Comparison of ENCODE assay signal across 8 cellular contexts in the genomic region with DNA sequence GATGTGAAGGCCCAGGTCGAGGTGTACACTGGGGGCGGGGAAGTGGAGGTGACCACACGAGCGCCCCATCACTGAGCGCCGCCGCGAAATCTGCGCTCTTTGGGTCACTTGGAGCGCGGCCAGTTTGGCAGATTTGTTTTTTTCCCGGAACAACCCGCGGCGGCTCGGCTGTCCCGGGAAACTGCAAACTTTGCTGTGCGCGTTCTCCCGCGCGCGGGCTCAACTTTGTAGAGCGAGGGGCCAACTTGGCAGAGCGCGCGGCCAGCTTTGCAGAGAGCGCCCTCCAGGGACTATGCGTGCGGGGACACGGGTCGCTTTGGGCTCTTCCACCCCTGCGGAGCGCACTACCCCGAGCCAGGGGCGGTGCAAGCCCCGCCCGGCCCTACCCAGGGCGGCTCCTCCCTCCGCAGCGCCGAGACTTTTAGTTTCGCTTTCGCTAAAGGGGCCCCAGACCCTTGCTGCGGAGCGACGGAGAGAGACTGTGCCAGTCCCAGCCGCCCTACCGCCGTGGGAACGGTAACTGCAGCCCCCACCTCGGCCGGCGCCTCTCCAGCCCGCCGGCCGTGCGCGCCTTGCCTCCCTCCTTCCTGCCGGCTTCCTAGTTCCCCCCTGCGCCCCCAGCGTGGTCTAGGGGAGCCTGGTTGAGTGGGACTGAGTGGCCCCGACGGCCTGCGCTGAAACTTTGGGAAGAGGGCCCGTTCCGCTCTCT. TPM values are rescaled to one million over a fixed set of nuclear protein-coding genes. Genes with fewer than 3 reads are reported as not detected.
DNase-seq lines count a peak whose midpoint lies in the region; ATAC-seq and TF ChIP-seq lines count a peak whose summit lies in the region.

CASP7 (plus strand) TSS at position 450 of the 709 bp plus-strand sequence. CDS start 17,582 bp downstream, outside the sequence.

- TF ChIP-seq CTCF in CD4-positive, alpha-beta T cell (IDR thresholded peaks at IDR 0.05), result peak; percentile 8
- TF ChIP-seq CTCF in endothelial cell (IDR thresholded peaks at IDR 0.05; ENCODE audit: unreplicated experiment), result no peak

- CTCF ChIA-PET in CD4-positive, alpha-beta T cell (lab: Charles Lee), result interaction anchor here (0.7 to 1.9 kb wide), 4 partner anchors 13 to 495 kb away, joined by 3 to 5 read pairs (median 3); partner anchors contain the start of gene CCDC186

- H3K27me3 ChIP-seq in CD4-positive, alpha-beta T cell (ENCODE audit: control insufficient read depth, insufficient read depth, low read length), result no peaks in the 10 kb centered on the region

- ATAC-seq in CD4-positive, alpha-beta T cell (ENCODE audit: poor library complexity), result peak; percentile 85
- peak; percentile 51 for ATAC-seq in HG03457 (IDR thresholded peaks at IDR 0.05; ENCODE audit: unreplicated experiment)

- DNase-seq in CD4-positive, alpha-beta T cell, result peak; percentile 57 to 77 (median 66)
- peak; percentile 34 for DNase-seq in GM19240 (ENCODE audit: insufficient read length, low spot score)
- peak; percentile 79 for DNase-seq in NOMO-1 treated with dmso at 0.1 percent for 144 hours (lab: John Stamatoyannopoulos, UW; ENCODE audit: unreplicated experiment)
- DNase-seq in activated CD8-positive, alpha-beta memory T cell treated with anti-CD3 and anti-CD28 coated beads, Interleukin-2, amount 50 U/mL, for 4 hours, result peak; percentile 84
- DNase-seq in endothelial cell (ENCODE audit: low spot score), result peak; percentile 72
- DNase-seq in midbrain (lab: John Stamatoyannopoulos, UW), result peak; percentile 75
- DNase-seq in stimulated activated CD8-positive, alpha-beta memory T cell treated with anti-CD3 and anti-CD28 coated beads, Interleukin-2, amount 100 ng/mL, for 1 hour (ENCODE audit: low read depth in 2 of 2), result peak; percentile 58 to 64

- no peaks in the 10 kb centered on the region for H3K27me3 Mint-ChIP-seq in CD4-positive, alpha-beta T cell
- peaks cover 6% of the 10 kb centered on the region for H3K27me3 Mint-ChIP-seq in endothelial cell (ENCODE audit: unreplicated experiment)

- H3K4me3 Mint-ChIP-seq in CD4-positive, alpha-beta T cell, result peak within 1 kb of the TSS; percentile 98
- H3K4me3 Mint-ChIP-seq in endothelial cell (ENCODE audit: unreplicated experiment), result peak within 1 kb of the TSS; percentile 96

- peaks cover 34% of the 10 kb centered on the region for H3K36me3 Mint-ChIP-seq in CD4-positive, alpha-beta T cell (ENCODE audit: low read depth)
- H3K36me3 Mint-ChIP-seq in endothelial cell (ENCODE audit: low read depth, unreplicated experiment), result peaks cover 9% of the 10 kb centered on the region

- intact Hi-C loops in CD4-positive, alpha-beta T cell (cut with DNase I, micrococcal nuclease), result loop anchor here in 1 of 2 experiments (10.0 kb wide), 2 partner anchors 175 to 285 kb away; partner anchors contain the start of genes DCLRE1A and NHLRC2

- POLR2A ChIA-PET in CD4-positive, alpha-beta T cell (lab: Charles Lee), result interaction anchor here (0.7 to 1.1 kb wide), 2 partner anchors 11 to 495 kb away, joined by 3 read pairs; partner anchors contain the start of gene CCDC186

- H3K27ac ChIP-seq in CD4-positive, alpha-beta T cell (ENCODE audit: low read depth, low read length), result peak within 1 kb of the TSS; percentile 59

- H3K9me3 Mint-ChIP-seq in CD4-positive, alpha-beta T cell, result no peaks in the 10 kb centered on the region
- H3K9me3 Mint-ChIP-seq in endothelial cell (ENCODE audit: unreplicated experiment), result no peaks in the 10 kb centered on the region

- peaks cover 32% of the 10 kb centered on the region for H3K4me1 Mint-ChIP-seq in CD4-positive, alpha-beta T cell (ENCODE audit: low read depth)
- peaks cover 19% of the 10 kb centered on the region for H3K4me1 Mint-ChIP-seq in endothelial cell (ENCODE audit: unreplicated experiment)

- peak within 1 kb of the TSS; percentile 88 for H3K27ac Mint-ChIP-seq in CD4-positive, alpha-beta T cell
- peak within 1 kb of the TSS; percentile 90 for H3K27ac Mint-ChIP-seq in endothelial cell (ENCODE audit: unreplicated experiment)

- H3K9me3 ChIP-seq in CD4-positive, alpha-beta T cell (ENCODE audit: control insufficient read depth, low read length), result no peaks in the 10 kb centered on the region

RNA-seq across cellular contexts. Expression of gene CASP7, which starts in this region (rescaled TPM):
- total RNA-seq in CD4-positive, alpha-beta T cell, result 1 to 10 TPM; 8.5 to 8.6 TPM
- 11.9 TPM for total RNA-seq in endothelial cell (ENCODE audit: unreplicated experiment)

Comparison
In these comparisons a context has a peak if more than half of its experiments do, and no peak if none do; other contexts are left out.
1. Peak in every context shown above with its lines: DNase-seq, ATAC-seq and H3K27ac ChIP-seq.
2. DNase-seq: peak in every context shown above with its lines; median percentile 84 in activated CD8-positive, alpha-beta memory T cell treated with anti-CD3 and anti-CD28 coated beads, Interleukin-2, amount 50 U/mL, for 4 hours; 79 in NOMO-1 treated with dmso at 0.1 percent for 144 hours; 75 in midbrain; 72 in endothelial cell; 66 in CD4-positive, alpha-beta T cell; 61 in stimulated activated CD8-positive, alpha-beta memory T cell treated with anti-CD3 and anti-CD28 coated beads, Interleukin-2, amount 100 ng/mL, for 1 hour; 34 in GM19240.